In genomic region chr2:32627901-32628645, GRCh38 we compare ENCODE assay signal across 1 cellular context.
TF ChIP-seq lines count a peak whose summit lies in the region.

TTC27 (plus strand) TSS chr2:32628050; CDS start chr2:32628293, 243 bp downstream.

TF ChIP-seq in HEK293, 187 proteins besides CTCF, POLR2A, EP300 and RAD21 (continued from another document and continues in another):
- TF ChIP-seq ZNF157 (tag by site-specific recombination; IDR thresholded peaks at IDR 0.05) (no peak), ZNF768 (tag by site-specific recombination; IDR thresholded peaks at IDR 0.05) (no peak), ZNF362 (tag by site-specific recombination; IDR thresholded peaks at IDR 0.05) (no peak), ZNF155 (tag by site-specific recombination; IDR thresholded peaks at IDR 0.05) (no peak), ZNF423 (tag by site-specific recombination; IDR thresholded peaks at IDR 0.05) (no peak), ZNF600 (tag by site-specific recombination; IDR thresholded peaks at IDR 0.05) (peak; percentile 58), ZNF175 (tag by site-specific recombination; IDR thresholded peaks at IDR 0.05) (no peak), ZSCAN5A (tag by site-specific recombination; IDR thresholded peaks at IDR 0.05) (no peak), ZNF561 (tag by site-specific recombination; IDR thresholded peaks at IDR 0.05; ENCODE audit: borderline replicate concordance) (no peak), ZNF585B (tag by site-specific recombination; IDR thresholded peaks at IDR 0.05) (no peak), ZNF350 (tag by site-specific recombination; IDR thresholded peaks at IDR 0.05) (no peak), ZNF266 (tag by site-specific recombination; IDR thresholded peaks at IDR 0.05; ENCODE audit: low read depth) (no peak), ZSCAN30 (tag by site-specific recombination; IDR thresholded peaks at IDR 0.05) (0 out of 2 replicates have a peak, but pooled peaks have one; percentile 21), ZNF664 (tag by site-specific recombination; IDR thresholded peaks at IDR 0.05) (no peak), KLF9 (tag by site-specific recombination; IDR thresholded peaks at IDR 0.05; ENCODE audit: low read depth) (peak; percentile 82), ZBTB1 (tag by site-specific recombination; IDR thresholded peaks at IDR 0.05) (no peak), ZNF23 (tag by site-specific recombination; IDR thresholded peaks at IDR 0.05; ENCODE audit: borderline replicate concordance) (no peak), ZNF621 (tag by site-specific recombination; IDR thresholded peaks at IDR 0.05) (no peak), MEIS1 (CRISPR knock-in tag; IDR thresholded peaks at IDR 0.05; ENCODE audit: borderline replicate concordance) (no peak), ZNF530 (tag by site-specific recombination; IDR thresholded peaks at IDR 0.05; ENCODE audit: low read depth) (no peak), ZNF529 (tag by site-specific recombination; IDR thresholded peaks at IDR 0.05; ENCODE audit: insufficient replicate concordance) (no peak), ZNF548 (tag by site-specific recombination; IDR thresholded peaks at IDR 0.05) (no peak), PBX3 (CRISPR knock-in tag; IDR thresholded peaks at IDR 0.05) (no peak), ZNF114 (tag by site-specific recombination; IDR thresholded peaks at IDR 0.05) (no peak), ZNF302 (tag by site-specific recombination; IDR thresholded peaks at IDR 0.05; ENCODE audit: low read depth) (no peak), ZNF24 (tag by site-specific recombination; IDR thresholded peaks at IDR 0.05) (no peak), ZNF324 (tag by site-specific recombination; IDR thresholded peaks at IDR 0.05) (no peak), ZSCAN16 (tag by site-specific recombination; IDR thresholded peaks at IDR 0.05) (no peak), ZNF558 (tag by site-specific recombination; IDR thresholded peaks at IDR 0.05) (no peak), ZNF791 (tag by site-specific recombination; IDR thresholded peaks at IDR 0.05) (no peak), ZNF555 (tag by site-specific recombination; conservative IDR thresholded peaks at IDR 0.05) (no peak), RBAK (tag by site-specific recombination; IDR thresholded peaks at IDR 0.05) (no peak), INSM2 (tag by site-specific recombination; IDR thresholded peaks at IDR 0.05) (no peak), FEZF1 (tag by site-specific recombination; IDR thresholded peaks at IDR 0.05) (no peak), ZNF426 (tag by site-specific recombination; IDR thresholded peaks at IDR 0.05) (no peak), KLF1 (tag by site-specific recombination; IDR thresholded peaks at IDR 0.05) (no peak; the same call in 1 of the 2 replicates), ZNF169 (tag by site-specific recombination; IDR thresholded peaks at IDR 0.05) (no peak), KLF10 (tag by site-specific recombination; IDR thresholded peaks at IDR 0.05) (peak; percentile 40; the same call in 1 of the 2 replicates), PRDM1 (tag by site-specific recombination; IDR thresholded peaks at IDR 0.05) (no peak), BCL11B (tag by site-specific recombination; IDR thresholded peaks at IDR 0.05; ENCODE audit: low read depth) (no peak), HOXC10 (CRISPR knock-in tag; IDR thresholded peaks at IDR 0.05) (no peak), GLIS1 (tag by site-specific recombination; IDR thresholded peaks at IDR 0.05) (no peak; the same call in 1 of the 2 replicates), KLF7 (tag by site-specific recombination; IDR thresholded peaks at IDR 0.05; ENCODE audit: borderline replicate concordance) (no peak), BCL11A (tag by site-specific recombination; IDR thresholded peaks at IDR 0.05; ENCODE audit: low read depth) (no peak), ZNF112 (tag by site-specific recombination; IDR thresholded peaks at IDR 0.05) (no peak), ZNF544 (tag by site-specific recombination; IDR thresholded peaks at IDR 0.05) (no peak), AEBP2 (tag by site-specific recombination; IDR thresholded peaks at IDR 0.05; ENCODE audit: borderline replicate concordance) (no peak), ZNF341 (tag by site-specific recombination; IDR thresholded peaks at IDR 0.05; ENCODE audit: low read depth) (no peak), TRIM28 (IDR thresholded peaks at IDR 0.05; ENCODE audit: borderline replicate concordance, low read length) (0 out of 2 replicates have a peak, but pooled peaks have one; percentile 59), ZBTB44 (tag by site-specific recombination; IDR thresholded peaks at IDR 0.05) (no peak), ZNF202 (tag by site-specific recombination; IDR thresholded peaks at IDR 0.05; ENCODE audit: borderline replicate concordance) (no peak), ZBTB21 (tag by site-specific recombination; IDR thresholded peaks at IDR 0.05) (no peak), ZNF26 (tag by site-specific recombination; IDR thresholded peaks at IDR 0.05) (no peak)
- TF ChIP-seq, protein P1, sequence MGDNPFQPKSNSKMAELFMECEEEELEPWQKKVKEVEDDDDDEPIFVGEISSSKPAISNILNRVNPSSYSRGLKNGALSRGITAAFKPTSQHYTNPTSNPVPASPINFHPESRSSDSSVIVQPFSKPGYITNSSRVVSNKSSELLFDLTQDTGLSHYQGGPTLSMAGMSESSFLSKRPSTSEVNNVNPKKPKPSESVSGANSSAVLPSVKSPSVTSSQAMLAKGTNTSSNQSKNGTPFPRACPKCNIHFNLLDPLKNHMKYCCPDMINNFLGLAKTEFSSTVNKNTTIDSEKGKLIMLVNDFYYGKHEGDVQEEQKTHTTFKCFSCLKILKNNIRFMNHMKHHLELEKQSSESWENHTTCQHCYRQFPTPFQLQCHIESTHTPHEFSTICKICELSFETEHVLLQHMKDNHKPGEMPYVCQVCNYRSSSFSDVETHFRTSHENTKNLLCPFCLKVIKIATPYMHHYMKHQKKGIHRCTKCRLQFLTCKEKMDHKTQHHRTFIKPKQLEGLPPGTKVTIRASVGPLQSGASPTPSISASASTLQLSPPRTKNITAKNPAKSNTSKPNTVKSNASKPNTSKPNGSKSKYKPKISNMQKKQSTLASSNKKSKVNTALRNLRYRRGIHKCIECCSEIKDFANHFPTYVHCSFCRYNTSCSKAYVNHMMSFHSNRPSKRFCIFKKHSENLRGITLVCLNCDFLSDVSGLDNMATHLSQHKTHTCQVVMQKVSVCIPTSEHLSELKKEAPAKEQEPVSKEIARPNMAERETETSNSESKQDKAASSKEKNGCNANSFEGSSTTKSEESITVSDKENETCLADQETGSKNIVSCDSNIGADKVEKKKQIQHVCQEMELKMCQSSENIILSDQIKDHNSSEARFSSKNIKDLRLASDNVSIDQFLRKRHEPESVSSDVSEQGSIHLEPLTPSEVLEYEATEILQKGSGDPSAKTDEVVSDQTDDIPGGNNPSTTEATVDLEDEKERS (tag by site-specific recombination; IDR thresholded peaks at IDR 0.05): no peak
- TF ChIP-seq, protein P2, sequence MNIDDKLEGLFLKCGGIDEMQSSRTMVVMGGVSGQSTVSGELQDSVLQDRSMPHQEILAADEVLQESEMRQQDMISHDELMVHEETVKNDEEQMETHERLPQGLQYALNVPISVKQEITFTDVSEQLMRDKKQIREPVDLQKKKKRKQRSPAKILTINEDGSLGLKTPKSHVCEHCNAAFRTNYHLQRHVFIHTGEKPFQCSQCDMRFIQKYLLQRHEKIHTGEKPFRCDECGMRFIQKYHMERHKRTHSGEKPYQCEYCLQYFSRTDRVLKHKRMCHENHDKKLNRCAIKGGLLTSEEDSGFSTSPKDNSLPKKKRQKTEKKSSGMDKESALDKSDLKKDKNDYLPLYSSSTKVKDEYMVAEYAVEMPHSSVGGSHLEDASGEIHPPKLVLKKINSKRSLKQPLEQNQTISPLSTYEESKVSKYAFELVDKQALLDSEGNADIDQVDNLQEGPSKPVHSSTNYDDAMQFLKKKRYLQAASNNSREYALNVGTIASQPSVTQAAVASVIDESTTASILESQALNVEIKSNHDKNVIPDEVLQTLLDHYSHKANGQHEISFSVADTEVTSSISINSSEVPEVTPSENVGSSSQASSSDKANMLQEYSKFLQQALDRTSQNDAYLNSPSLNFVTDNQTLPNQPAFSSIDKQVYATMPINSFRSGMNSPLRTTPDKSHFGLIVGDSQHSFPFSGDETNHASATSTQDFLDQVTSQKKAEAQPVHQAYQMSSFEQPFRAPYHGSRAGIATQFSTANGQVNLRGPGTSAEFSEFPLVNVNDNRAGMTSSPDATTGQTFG (tag by site-specific recombination; IDR thresholded peaks at IDR 0.05; ENCODE audit: borderline replicate concordance): no peak
- TF ChIP-seq, protein P3, sequence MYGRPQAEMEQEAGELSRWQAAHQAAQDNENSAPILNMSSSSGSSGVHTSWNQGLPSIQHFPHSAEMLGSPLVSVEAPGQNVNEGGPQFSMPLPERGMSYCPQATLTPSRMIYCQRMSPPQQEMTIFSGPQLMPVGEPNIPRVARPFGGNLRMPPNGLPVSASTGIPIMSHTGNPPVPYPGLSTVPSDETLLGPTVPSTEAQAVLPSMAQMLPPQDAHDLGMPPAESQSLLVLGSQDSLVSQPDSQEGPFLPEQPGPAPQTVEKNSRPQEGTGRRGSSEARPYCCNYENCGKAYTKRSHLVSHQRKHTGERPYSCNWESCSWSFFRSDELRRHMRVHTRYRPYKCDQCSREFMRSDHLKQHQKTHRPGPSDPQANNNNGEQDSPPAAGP (tag by site-specific recombination; IDR thresholded peaks at IDR 0.05): no peak
